In the genomic region with DNA sequence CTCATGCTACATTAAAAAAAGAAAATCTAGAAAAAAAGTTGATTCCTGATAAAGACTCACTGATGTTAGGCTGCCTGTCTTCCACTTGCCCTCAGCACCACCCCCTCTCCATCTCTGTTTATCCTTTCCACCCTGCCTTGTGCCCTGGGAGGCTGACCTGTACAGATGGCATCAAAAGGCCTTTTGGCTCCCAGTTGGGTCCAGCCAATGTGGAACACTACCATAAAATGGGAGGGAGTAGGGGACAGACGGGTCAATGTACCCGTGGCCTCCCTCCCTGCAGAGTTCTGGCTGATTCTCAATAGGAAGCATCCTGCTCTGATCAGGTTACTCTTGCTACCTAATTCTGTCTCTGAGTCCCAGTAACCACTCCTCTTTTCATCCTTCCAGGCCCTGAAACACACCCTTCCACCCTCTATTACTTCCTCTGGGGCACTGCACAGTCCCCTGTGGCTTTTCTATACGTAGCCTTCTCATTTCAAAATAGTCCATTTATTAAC, we compare ENCODE assay signal across 23 cellular contexts.
"Had no signal": no experiment of that assay in that cellular context is flagged by ENCODE, and none has a peak within 500 bp of the region (broad histone marks: within the 10 kb centered on the region; RNA-seq: fewer than 3 reads in every experiment).

No MANE protein-coding gene starts in this region.

- H3K4me1 ChIP-seq: adrenal gland, ascending aorta, gastroesophageal sphincter, heart right ventricle, lower lobe of right lung, pancreas, psoas muscle, right atrium auricular region, spleen had no signal

- H3K27ac Mint-ChIP-seq: activated CD8-positive, alpha-beta T cell treated with anti-CD3 and anti-CD28 coated beads, Interleukin-2, amount 10 ng/mL, durations not matched to agents 7 days and 5 days; activated naive CD4-positive, alpha-beta T cell treated with anti-CD3 and anti-CD28 coated beads, Interleukin-2, amount 50 U/mL, for 72 hours; endodermal cell; immature natural killer cell; natural killer cell had no signal

- H3K36me3 ChIP-seq: adrenal gland, ascending aorta, brain microvascular endothelial cell, gastroesophageal sphincter, heart right ventricle, lower lobe of right lung, neutrophil, pancreas, right atrium auricular region, spleen, thoracic aorta had no signal

- H3K4me1 Mint-ChIP-seq: immature natural killer cell, natural killer cell had no signal

- H3K9me3 Mint-ChIP-seq: endodermal cell, natural killer cell had no signal

- H3K4me3 Mint-ChIP-seq: activated CD8-positive, alpha-beta T cell treated with anti-CD3 and anti-CD28 coated beads, Interleukin-2, amount 10 ng/mL, durations not matched to agents 7 days and 5 days; endodermal cell; immature natural killer cell; natural killer cell had no signal

- H3K4me3 ChIP-seq: adrenal gland, ascending aorta, coronary artery, gastroesophageal sphincter, heart right ventricle, lower lobe of right lung, pancreas, psoas muscle, right atrium auricular region, spleen, thoracic aorta had no signal

- H3K9me3 ChIP-seq: adrenal gland, ascending aorta, lower lobe of right lung, neutrophil, pancreas, psoas muscle, right atrium auricular region, spleen, thoracic aorta had no signal

- H3K27ac ChIP-seq: adrenal gland, ascending aorta, brain microvascular endothelial cell, coronary artery, gastroesophageal sphincter, heart right ventricle, lower lobe of right lung, neutrophil, pancreas, psoas muscle, right atrium auricular region, thoracic aorta had no signal

- H3K27me3 ChIP-seq: adrenal gland, ascending aorta, brain microvascular endothelial cell, gastroesophageal sphincter, heart right ventricle, neutrophil, pancreas, right atrium auricular region, spleen had no signal

- DNase-seq: activated CD4-positive, alpha-beta T cell treated with anti-CD3 and anti-CD28 coated beads, Interleukin-2, amount 50 U/mL, for 1 hour; activated CD8-positive, alpha-beta T cell treated with anti-CD3 and anti-CD28 coated beads, Interleukin-2, amount 10 ng/mL, durations not matched to agents 7 days and 5 days; adrenal gland; brain microvascular endothelial cell; heart right ventricle; immature natural killer cell; lower lobe of right lung; natural killer cell; pancreas; psoas muscle; spleen; stimulated activated CD4-positive, alpha-beta T cell treated with anti-CD3 and anti-CD28 coated beads, Interleukin-4, amount 100 ng/mL, for 1 hour; stimulated activated naive CD4-positive, alpha-beta T cell treated with Interleukin-2 at 50 U/mL for 16 hours had no signal

- ATAC-seq: activated CD4-positive, CD25-positive, alpha-beta regulatory T cell treated with anti-CD3 and anti-CD28 coated beads, Interleukin-2, amount 50 U/mL, for 24 hours; activated CD8-positive, alpha-beta T cell treated with anti-CD3 and anti-CD28 coated beads, Interleukin-2, amount 10 ng/mL, durations not matched to agents 7 days and 5 days; activated naive CD4-positive, alpha-beta T cell treated with anti-CD3 and anti-CD28 coated beads, Interleukin-2, amount 50 U/mL, for 72 hours; gastroesophageal sphincter; heart right ventricle; left lobe of liver; lower lobe of right lung; natural killer cell; pancreas; psoas muscle had no signal

- H3K36me3 Mint-ChIP-seq: immature natural killer cell, natural killer cell had no signal
